ENCODE assay signal across 8 cellular contexts in genomic region chr10:72276421-72277339, GRCh38. TPM values are rescaled to one million over a fixed set of nuclear protein-coding genes. Genes with fewer than 3 reads are reported as not detected.
DNase-seq lines count a peak whose midpoint lies in the region; ATAC-seq and TF ChIP-seq lines count a peak whose summit lies in the region.

No MANE protein-coding gene starts in this region.

- DNase-seq in A673 (ENCODE audit: low spot score) (no peak), fibroblast of pulmonary artery (ENCODE audit: low read depth) (peak; percentile 95), omental fat pad (ENCODE audit: low spot score) (no peak), NCI-H1694 (lab: John Stamatoyannopoulos, UW) (no peak), NCI-H2227 treated with DMSO at 0.1 percent for 48 hours (lab: John Stamatoyannopoulos, UW) (no peak)

- H3K27me3 ChIP-seq in A673 (replicated peaks; ENCODE audit: insufficient read depth, low read depth, low read length, poor library complexity) (no peaks in the 10 kb centered on the region), skeletal muscle satellite cell (ENCODE audit: control insufficient read depth, insufficient read depth, low read length) (no peaks in the 10 kb centered on the region)

- H3K4me3 ChIP-seq in A673 (ENCODE audit: low read depth, low read length, poor library complexity, severe bottlenecking): peak overlapping the region; percentile 86
- peak overlapping the region; percentile 87 for H3K4me3 ChIP-seq in WI38 (ENCODE audit: low read depth, low read length)
- H3K4me3 ChIP-seq in fibroblast of pulmonary artery (replicated peaks; ENCODE audit: low read depth, low read length): peak overlapping the region; percentile 100
- H3K4me3 ChIP-seq in skeletal muscle satellite cell (ENCODE audit: low read length): peak overlapping the region; percentile 83

- peak overlapping the region; percentile 24 for H3K27ac ChIP-seq in A673 (ENCODE audit: low read depth, low read length, poor library complexity, severe bottlenecking)

- TF ChIP-seq POLR2A in GM18505 (IDR thresholded peaks at IDR 0.05; ENCODE audit: borderline replicate concordance, extremely low read depth, insufficient read depth, insufficient read length): peak; percentile 64

- H3K9me3 ChIP-seq in A673 (ENCODE audit: low read depth, low read length, poor library complexity, severe bottlenecking): no peaks in the 10 kb centered on the region
- no peaks in the 10 kb centered on the region for H3K9me3 ChIP-seq in skeletal muscle satellite cell (replicated peaks; ENCODE audit: low read length)

- H3K36me3 ChIP-seq in A673 (ENCODE audit: insufficient read depth, low read length, poor library complexity, severe bottlenecking): peaks cover 18% of the 10 kb centered on the region
- peaks cover 23% of the 10 kb centered on the region for H3K36me3 ChIP-seq in skeletal muscle satellite cell (ENCODE audit: insufficient read depth, low read length)

- TF ChIP-seq CTCF in A673 (conservative IDR thresholded peaks at IDR 0.05; ENCODE audit: low read depth, low read length) (no peak), WI38 (IDR thresholded peaks at IDR 0.05; ENCODE audit: low read depth, low read length) (no peak), fibroblast of pulmonary artery (IDR thresholded peaks at IDR 0.05; ENCODE audit: low read length, missing control alignments) (no peak), omental fat pad (IDR thresholded peaks at IDR 0.05) (no peak)

- BruUV-seq in A673 (replicated peaks; lab: Mats Ljungman, UMichigan): no TSS peak

- POLR2A ChIA-PET in A673 (lab: Charles Lee; ENCODE audit: low non-redundant PET): interaction anchor here (1.0 kb wide), 1 partner anchor 44 kb away, joined by 3 read pairs; no protein-coding TSS in a partner anchor

- CTCF ChIA-PET in A673 (lab: Charles Lee): no interaction called here

- H3K4me2 ChIP-seq in skeletal muscle satellite cell (ENCODE audit: low read length): peak overlapping the region; percentile 98

- intact Hi-C loops in A673 (cut with micrococcal nuclease; ENCODE audit: unreplicated experiment): no loop called here

- no peak for ATAC-seq in GM18505 (IDR thresholded peaks at IDR 0.05; ENCODE audit: unreplicated experiment)
- no peak for ATAC-seq in omental fat pad (ENCODE audit: low FRiP score)

- H3K9ac ChIP-seq in skeletal muscle satellite cell (ENCODE audit: low read depth, low read length): peak overlapping the region; percentile 90

- H3K4me1 ChIP-seq in A673 (ENCODE audit: insufficient read depth, low read length, poor library complexity, severe bottlenecking) (peaks cover 33% of the 10 kb centered on the region), skeletal muscle satellite cell (ENCODE audit: control insufficient read depth, insufficient read depth, low read length) (peaks cover 20% of the 10 kb centered on the region)

RNA-seq across cellular contexts. Expression of gene DDIT4, which starts 3.0 kb away (rescaled TPM):
- total RNA-seq in A673 (2021) (20.7 and 39.6 TPM in 2 replicates), omental fat pad (100 to 1,000 TPM in 3 of 4 donors, 10 to 100 TPM in 1; 56.2 to 527 (median 185) TPM)
- total RNA-seq in skeletal muscle satellite cell (2012; rRNA removed): 391 and 412 TPM in 2 replicates
